In genomic region chr7:114759347-114760062, GRCh38 we compare ENCODE assay signal across 1 cellular context.
TF ChIP-seq lines count a peak whose summit lies in the region.

No MANE protein-coding gene starts in this region.

TF ChIP-seq in GM12878, 131 proteins besides CTCF, POLR2A, EP300 and RAD21 (continued from another document):
- no peak for TF ChIP-seq CUX1 (IDR thresholded peaks at IDR 0.05; ENCODE audit: insufficient replicate concordance, low read depth, low read length)
TF ChIP-seq in GM12878: peak in this region for 1.
